ENCODE assay signal across 1 cellular context in genomic region chr17:19915579-19915978, GRCh38.
TF ChIP-seq lines count a peak whose summit lies in the region.

No MANE protein-coding gene starts in this region.

TF ChIP-seq in WTC11, 78 proteins besides CTCF, POLR2A, EP300 and RAD21 (continued from another document):
- TF ChIP-seq NFYB (CRISPR knock-in tag; conservative IDR thresholded peaks at IDR 0.05; ENCODE audit: low read depth) = no peak
- TF ChIP-seq ZBTB21 (CRISPR knock-in tag; IDR thresholded peaks at IDR 0.05; ENCODE audit: borderline replicate concordance) = no peak
- no peak for TF ChIP-seq GTF2I (CRISPR knock-in tag; conservative IDR thresholded peaks at IDR 0.05)
- TF ChIP-seq EMX1 (CRISPR knock-in tag; IDR thresholded peaks at IDR 0.05) = no peak
- TF ChIP-seq ZNF512 (CRISPR knock-in tag; IDR thresholded peaks at IDR 0.05; ENCODE audit: borderline replicate concordance) = no peak
- no peak for TF ChIP-seq ZMAT4 (CRISPR knock-in tag; IDR thresholded peaks at IDR 0.05)
- TF ChIP-seq RELA (CRISPR knock-in tag; IDR thresholded peaks at IDR 0.05; ENCODE audit: borderline replicate concordance) = no peak
- no peak for TF ChIP-seq OVOL2 (CRISPR knock-in tag; IDR thresholded peaks at IDR 0.05; ENCODE audit: borderline replicate concordance)
